In the genomic region with DNA sequence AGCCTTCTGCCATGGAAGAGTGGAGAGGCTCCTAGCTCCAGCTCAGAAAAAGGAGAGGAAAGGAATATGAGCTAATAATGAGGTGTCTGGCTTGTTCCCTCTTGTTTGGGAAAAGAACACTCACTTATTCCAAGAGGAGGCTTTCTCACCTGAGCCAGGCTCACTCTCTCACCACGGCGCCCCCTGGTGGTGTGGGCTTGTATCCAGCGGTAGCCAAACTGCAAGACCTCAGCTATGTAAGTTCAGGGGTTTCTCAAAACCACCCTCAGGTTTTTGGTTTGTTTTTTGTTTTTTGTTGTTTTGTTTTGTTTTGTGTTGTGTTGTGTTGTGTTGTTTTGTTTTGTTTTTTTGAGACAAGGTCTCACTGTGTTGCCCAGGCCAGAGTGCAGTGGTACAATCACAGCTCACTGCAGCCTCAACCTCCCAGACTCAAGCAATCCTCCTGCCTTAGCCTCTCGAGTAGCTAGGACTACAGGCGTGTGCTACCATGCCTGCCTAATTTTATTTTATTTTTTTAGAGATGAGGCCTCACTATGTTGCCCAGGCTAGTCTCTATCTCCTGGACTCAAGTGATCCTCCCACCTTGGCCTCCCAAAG, we compare ENCODE assay signal across 8 cellular contexts.
A peak's percentile ranks its signal among the peaks of the same experiment; 100 is the strongest.
DNase-seq lines count a peak whose midpoint lies in the region; ATAC-seq, FAIRE-seq and TF ChIP-seq lines count a peak whose summit lies in the region.

No MANE protein-coding gene starts in this region.

- H3K27me3 ChIP-seq in CD8-positive, alpha-beta memory T cell (ENCODE audit: insufficient read depth, low read length, poor library complexity, severe bottlenecking): no peaks in the 10 kb centered on the region
- H3K27me3 ChIP-seq in HCT116 (ENCODE audit: insufficient read depth, low read length) (no peaks in the 10 kb centered on the region), pancreas (no peaks in the 10 kb centered on the region)

- H3K9me3 ChIP-seq in CD8-positive, alpha-beta memory T cell (ENCODE audit: low read length): no peaks in the 10 kb centered on the region
- no peaks in the 10 kb centered on the region for H3K9me3 ChIP-seq in HCT116 (ENCODE audit: control insufficient read depth in 1 of 2, insufficient read depth in 1 of 2, low read depth in 1 of 2, low read length in 2 of 2)
- no peaks in the 10 kb centered on the region for H3K9me3 ChIP-seq in pancreas

- H3K36me3 ChIP-seq in CD8-positive, alpha-beta memory T cell (ENCODE audit: insufficient read depth, low read length): no peaks in the 10 kb centered on the region
- H3K36me3 ChIP-seq in HCT116 (ENCODE audit: control insufficient read depth in 1 of 2, insufficient read depth in 2 of 2, low read length in 2 of 2) (no peaks in the 10 kb centered on the region), pancreas (no peaks in the 10 kb centered on the region)

- H3K4me1 Mint-ChIP-seq in CD8-positive, alpha-beta memory T cell: no peaks in the 10 kb centered on the region
- no peaks in the 10 kb centered on the region for H3K4me1 Mint-ChIP-seq in activated T-cell treated with anti-CD3 and anti-CD28 coated beads, Interleukin-2, amount 50 U/mL, for 24 hours (ENCODE audit: low read depth)

- CTCF ChIA-PET in CD8-positive, alpha-beta memory T cell (lab: Charles Lee): interaction anchor here (0.6 to 1.6 kb wide), 14 partner anchors 8 to 325 kb away, joined by 3 to 8 read pairs (median 3); no protein-coding TSS in a partner anchor
- CTCF ChIA-PET in HCT116 (lab: Charles Lee): interaction anchor here (0.7 to 1.7 kb wide), 31 partner anchors 10 to 458 kb away, joined by 3 to 17 read pairs (median 5); no protein-coding TSS in a partner anchor

- TF ChIP-seq CTCF in HCT116 (IDR thresholded peaks at IDR 0.05 in 2 of 3, conservative IDR thresholded peaks at IDR 0.05 in 1 of 3; ENCODE audit: borderline replicate concordance in 1 of 3, insufficient read depth in 1 of 3, low read depth in 2 of 3, low read length in 2 of 3): peak; percentile 79 to 97 (median 93)
- peak; percentile 76 to 89 (median 81) for TF ChIP-seq CTCF in pancreas (IDR thresholded peaks at IDR 0.05)

- ATAC-seq in HCT116 (peak; percentile 96), pancreas (peak; percentile 73 to 96 (median 88)), HG02642 (IDR thresholded peaks at IDR 0.05; ENCODE audit: poor library complexity, unreplicated experiment) (no peak)

- no peak overlapping the region for H3K9ac ChIP-seq in HCT116 (ENCODE audit: low read length)

- H3K9me3 Mint-ChIP-seq in CD8-positive, alpha-beta memory T cell: no peaks in the 10 kb centered on the region
- no peaks in the 10 kb centered on the region for H3K9me3 Mint-ChIP-seq in activated T-cell treated with anti-CD3 and anti-CD28 coated beads, Interleukin-2, amount 50 U/mL, for 24 hours

- no peaks in the 10 kb centered on the region for H3K4me1 ChIP-seq in CD8-positive, alpha-beta memory T cell (ENCODE audit: insufficient read depth, low read length)
- H3K4me1 ChIP-seq in HCT116 (ENCODE audit: control insufficient read depth in 1 of 2, insufficient read depth in 2 of 2, low read length in 2 of 2) (no peaks in the 10 kb centered on the region), pancreas (no peaks in the 10 kb centered on the region)

- H3K79me2 ChIP-seq in HCT116 (ENCODE audit: insufficient read depth, low read length): no peaks in the 10 kb centered on the region

- no peak overlapping the region for H3K4me2 ChIP-seq in HCT116 (ENCODE audit: low read length)

- RAD21 ChIA-PET in HCT116 (lab: Charles Lee; ENCODE audit: low non-redundant PET in 1 of 2, low total read pairs in 2 of 2, uncharacterized antibody in 2 of 2, unreplicated experiment in 2 of 2): interaction anchor here (0.6 to 1.2 kb wide), 4 partner anchors 17 to 345 kb away, joined by 3 to 4 read pairs (median 4); a partner anchor contains a TSS

- no peaks in the 10 kb centered on the region for H3K9me2 ChIP-seq in HCT116 (ENCODE audit: insufficient read depth)

- no peaks in the 10 kb centered on the region for H4K20me1 ChIP-seq in HCT116 (ENCODE audit: insufficient read depth)

- H3K27ac ChIP-seq in CD8-positive, alpha-beta memory T cell (ENCODE audit: low read depth, low read length): no peak overlapping the region
- no peak overlapping the region for H3K27ac ChIP-seq in HCT116 (ENCODE audit: low read depth, low read length)
- no peak overlapping the region for H3K27ac ChIP-seq in pancreas

- H2AFZ ChIP-seq in HCT116 (ENCODE audit: low read depth, low read length, poor library complexity, severe bottlenecking): peak overlapping the region; percentile 28

- intact Hi-C loops in HCT116 (cut with micrococcal nuclease): loop anchor here (1.0 to 2.0 kb wide), 2 partner anchors 313 to 451 kb away; no protein-coding TSS in a partner anchor
- intact Hi-C loops in pancreas (cut with DNase I): loop anchor here (5.0 to 10.0 kb wide), 3 partner anchors 89 to 311 kb away; no protein-coding TSS in a partner anchor

- no peak overlapping the region for H3K27ac Mint-ChIP-seq in CD8-positive, alpha-beta memory T cell
- no peak overlapping the region for H3K27ac Mint-ChIP-seq in activated T-cell treated with anti-CD3 and anti-CD28 coated beads, Interleukin-2, amount 50 U/mL, for 24 hours

- no TSS peak for BruUV-seq in HCT116 (replicated peaks; lab: Mats Ljungman, UMichigan)

- peaks cover 6 to 17% of the 10 kb centered on the region in 2 donors for H3K27me3 Mint-ChIP-seq in CD8-positive, alpha-beta memory T cell
- H3K27me3 Mint-ChIP-seq in activated T-cell treated with anti-CD3 and anti-CD28 coated beads, Interleukin-2, amount 50 U/mL, for 24 hours: peaks cover 10% of the 10 kb centered on the region

- no peaks in the 10 kb centered on the region for H3K36me3 Mint-ChIP-seq in CD8-positive, alpha-beta memory T cell
- H3K36me3 Mint-ChIP-seq in activated T-cell treated with anti-CD3 and anti-CD28 coated beads, Interleukin-2, amount 50 U/mL, for 24 hours (ENCODE audit: low read depth): no peaks in the 10 kb centered on the region

- TF ChIP-seq RAD21 in HCT116 (IDR thresholded peaks at IDR 0.05; ENCODE audit: low read depth): peak; percentile 78

- POLR2A ChIA-PET in CD8-positive, alpha-beta memory T cell (lab: Charles Lee): no interaction called here
- POLR2A ChIA-PET in HCT116 (lab: Charles Lee): no interaction called here

- DNase-seq in CD8-positive, alpha-beta memory T cell: peak; percentile 37 to 72 (median 51)
- peak; percentile 57 for DNase-seq in HCT116 (ENCODE audit: low read depth, low spot score)
- DNase-seq in NOMO-1 treated with DMSO at 0.1 percent for 48 hours (lab: John Stamatoyannopoulos, UW; ENCODE audit: unreplicated experiment): peak; percentile 43
- peak; percentile 79 for DNase-seq in activated T-cell treated with anti-CD3 and anti-CD28 coated beads, Interleukin-2, amount 50 U/mL, for 24 hours
- peak; percentile 6 for DNase-seq in fibroblast of peridontal ligament (ENCODE audit: extremely low read depth)
- DNase-seq in pancreas: peak; percentile 67 to 100 (median 86)
- peak; percentile 91 for DNase-seq in urothelium cell line (ENCODE audit: low spot score)

- FAIRE-seq in pancreas (lab: Jason Lieb, UNC): no peak
- no peak for FAIRE-seq in urothelium cell line (lab: Jason Lieb, UNC)

- 19 to 24% methylated on average over 5 of the region's 5 CpGs for WGBS in pancreas, 2 donors

- TF ChIP-seq POLR2A in HCT116 (IDR thresholded peaks at IDR 0.05; ENCODE audit: borderline replicate concordance, extremely low read depth, insufficient read depth, insufficient read length): no peak

- no peak overlapping the region for H3K4me3 Mint-ChIP-seq in CD8-positive, alpha-beta memory T cell
- H3K4me3 Mint-ChIP-seq in activated T-cell treated with anti-CD3 and anti-CD28 coated beads, Interleukin-2, amount 50 U/mL, for 24 hours: no peak overlapping the region

- no peak overlapping the region for H3K4me3 ChIP-seq in CD8-positive, alpha-beta memory T cell (ENCODE audit: low read length)
- no peak overlapping the region for H3K4me3 ChIP-seq in HCT116 (replicated peaks in 1 of 2; ENCODE audit: low read depth in 1 of 2, low read length in 2 of 2)
- no peak overlapping the region for H3K4me3 ChIP-seq in pancreas

TF ChIP-seq in HCT116, 20 proteins besides CTCF, POLR2A, EP300 and RAD21:
- TF ChIP-seq TCF7L2 (IDR thresholded peaks at IDR 0.05; ENCODE audit: borderline replicate concordance, extremely low read depth, insufficient read depth, insufficient read length) (no peak), CBX3 (IDR thresholded peaks at IDR 0.05; ENCODE audit: low read depth) (no peak), SRF (IDR thresholded peaks at IDR 0.05; ENCODE audit: low read depth) (no peak), ZNF274 (IDR thresholded peaks at IDR 0.05; ENCODE audit: low read depth, low read length) (no peak), FOSL1 (IDR thresholded peaks at IDR 0.05; ENCODE audit: low read depth) (no peak), EGR1 (IDR thresholded peaks at IDR 0.05; ENCODE audit: low read depth) (no peak), EZH2 (IDR thresholded peaks at IDR 0.05) (no peak), POLR2AphosphoS5 (IDR thresholded peaks at IDR 0.05; ENCODE audit: low read depth, low read length) (no peak), YY1 (IDR thresholded peaks at IDR 0.05; ENCODE audit: extremely low read depth, insufficient replicate concordance, low read depth, low read length) (no peak), SIN3A (IDR thresholded peaks at IDR 0.05; ENCODE audit: low read depth) (no peak)

Comparison
In these comparisons a context has a peak if more than half of its experiments do, and no peak if none do; other contexts are left out.
1. DNase-seq: peak in every context shown above with its lines; median percentile 91 in urothelium cell line; 86 in pancreas; 79 in activated T-cell treated with anti-CD3 and anti-CD28 coated beads, Interleukin-2, amount 50 U/mL, for 24 hours; 57 in HCT116; 51 in CD8-positive, alpha-beta memory T cell; 43 in NOMO-1 treated with DMSO at 0.1 percent for 48 hours; 6 in fibroblast of peridontal ligament.